In genomic region chr9:95010431-95010838, GRCh38 we compare ENCODE assay signal across 16 cellular contexts.
A peak's percentile ranks its signal among the peaks of the same experiment; 100 is the strongest.
DNase-seq lines count a peak whose midpoint lies in the region; ATAC-seq and TF ChIP-seq lines count a peak whose summit lies in the region.
"Had no signal": no experiment of that assay in that cellular context is flagged by ENCODE, and none has a peak within 500 bp of the region (broad histone marks: within the 10 kb centered on the region; RNA-seq: fewer than 3 reads in every experiment).

No MANE protein-coding gene starts in this region.

- H3K4me3 ChIP-seq in mammary epithelial cell (replicated peaks in 1 of 3; ENCODE audit: insufficient read depth in 1 of 3, low read depth in 2 of 3, low read length in 3 of 3) (no peak overlapping the region), breast epithelium (no peak overlapping the region), coronary artery (peak overlapping the region; percentile 61), muscle layer of colon (ENCODE audit: low read depth in 1 of 2, low read length in 2 of 2) (peak overlapping the region in 1 of 2 donors; percentile 5), tibial nerve (peak overlapping the region in 1 of 4 donors; percentile 5), lower leg skin (ENCODE audit: low read depth, poor library complexity, severe bottlenecking) (no peak overlapping the region)

- H2AFZ ChIP-seq in mammary epithelial cell (ENCODE audit: low read depth, low read length), result peak overlapping the region; percentile 26

- DNase-seq in mammary epithelial cell (peak; percentile 71), breast epithelium (ENCODE audit: low spot score in 2 of 2) (no peak), coronary artery (ENCODE audit: low spot score) (no peak), tibial nerve (ENCODE audit: low spot score in 2 of 2) (no peak), lower leg skin (ENCODE audit: low spot score in 2 of 2) (no peak)
- DNase-seq in effector CD8-positive, alpha-beta T cell (lab: John Stamatoyannopoulos, UW), result no peak
- DNase-seq: activated CD4-positive, alpha-beta memory T cell treated with anti-CD3 and anti-CD28 coated beads for 36 hours; activated gamma-delta T cell; DND-41; NCI-H1417 treated with DMSO at 0.1 percent for 48 hours; occipital lobe; T-helper 17 cell; trophoblast cell had no signal

- TF ChIP-seq POLR2A in breast epithelium (IDR thresholded peaks at IDR 0.05) (no peak), tibial nerve (IDR thresholded peaks at IDR 0.05) (peak; percentile 40 to 54), lower leg skin (IDR thresholded peaks at IDR 0.05) (no peak)

- peaks cover 5% of the 10 kb centered on the region for H3K36me3 ChIP-seq in mammary epithelial cell (ENCODE audit: insufficient read depth, low read length)
- H3K36me3 ChIP-seq in breast epithelium, result no peaks in the 10 kb centered on the region
- H3K36me3 ChIP-seq in muscle layer of colon (ENCODE audit: insufficient read depth, low read length), result peaks cover 10% of the 10 kb centered on the region
- H3K36me3 ChIP-seq in tibial nerve, result peaks cover 0 to 9% (median 0%) of the 10 kb centered on the region in 3 donors

- no peak for ATAC-seq in GM19328 (IDR thresholded peaks at IDR 0.05; ENCODE audit: unreplicated experiment)
- ATAC-seq: left lobe of liver, T-helper 17 cell had no signal

- H3K9ac ChIP-seq in mammary epithelial cell (ENCODE audit: insufficient read depth, low read length) (no peak overlapping the region), muscle layer of colon (ENCODE audit: low read length) (no peak overlapping the region)

- no peaks in the 10 kb centered on the region for H3K27me3 ChIP-seq in mammary epithelial cell (ENCODE audit: insufficient read depth, low read length)
- no peaks in the 10 kb centered on the region for H3K27me3 ChIP-seq in breast epithelium
- H3K27me3 ChIP-seq in muscle layer of colon (ENCODE audit: control insufficient read depth in 1 of 2, insufficient read depth in 2 of 2, low read length in 2 of 2), result no peaks in the 10 kb centered on the region
- H3K27me3 ChIP-seq in tibial nerve, result no peaks in the 10 kb centered on the region

- no peaks in the 10 kb centered on the region for H4K20me1 ChIP-seq in mammary epithelial cell (ENCODE audit: insufficient read depth, low read length)

- dilution Hi-C loops in mammary epithelial cell (cut with HindIII; ENCODE audit: low sequenced_read_pairs), result loop anchor here (5.0 kb wide), 1 partner anchor 52 kb away; no protein-coding TSS in a partner anchor

- peak overlapping the region; percentile 18 for H3K4me2 ChIP-seq in mammary epithelial cell (ENCODE audit: insufficient read depth, low read depth, low read length)

- CTCF ChIA-PET in mammary epithelial cell (lab: Charles Lee; ENCODE audit: low non-redundant PET), result no interaction called here

- no TSS peak for BruUV-seq in mammary epithelial cell (replicated peaks; lab: Mats Ljungman, UMichigan)

- in situ Hi-C loops in mammary epithelial cell (cut with MboI; ENCODE audit: low sequenced_read_pairs in 2 of 2), result loop anchor here in 1 of 2 donors (5.0 kb wide), 1 partner anchor 228 kb away; no protein-coding TSS in a partner anchor

- 31% methylated on average over 5 of the region's 5 CpGs for whole genome bisulfite sequencing in mammary epithelial cell (ENCODE audit: low coverage, missing lambda C conversion rate)
- WGBS in tibial nerve, 2 donors, result 50 to 56% methylated on average over 5 of the region's 5 CpGs
- 54 to 63% methylated on average over 5 of the region's 5 CpGs for WGBS in lower leg skin, 2 donors

- H3K9me3 ChIP-seq in mammary epithelial cell (replicated peaks; ENCODE audit: insufficient read depth, low read length) (no peaks in the 10 kb centered on the region), breast epithelium (no peaks in the 10 kb centered on the region), muscle layer of colon (ENCODE audit: low read length) (no peaks in the 10 kb centered on the region), tibial nerve (no peaks in the 10 kb centered on the region)

- intact Hi-C loops in mammary epithelial cell (cut with micrococcal nuclease), result no loop called here
- intact Hi-C loops in breast epithelium (cut with DNase I; ENCODE audit: low total_unique reads), result no loop called here
- intact Hi-C loops in lower leg skin (cut with DNase I; ENCODE audit: low total_unique reads), result no loop called here

- TF ChIP-seq EP300 in tibial nerve (IDR thresholded peaks at IDR 0.05), result peak; percentile 48 to 81

- H3K27ac ChIP-seq in mammary epithelial cell (ENCODE audit: insufficient read depth, low read depth, low read length) (peak overlapping the region; percentile 43), breast epithelium (peak overlapping the region in 1 of 2 donors; percentile 22), coronary artery (peak overlapping the region; percentile 85 to 95), muscle layer of colon (ENCODE audit: low read depth, low read length) (peak overlapping the region; percentile 57), tibial nerve (peak overlapping the region; percentile 53 to 99 (median 76))

- H3K4me1 ChIP-seq in mammary epithelial cell (ENCODE audit: insufficient read depth, low read length) (peaks cover 37% of the 10 kb centered on the region), breast epithelium (no peaks in the 10 kb centered on the region), muscle layer of colon (ENCODE audit: insufficient read depth, low read length) (peaks cover 50% of the 10 kb centered on the region), tibial nerve (peaks cover 0 to 76% (median 20%) of the 10 kb centered on the region in 4 donors)

- TF ChIP-seq CTCF in mammary epithelial cell (conservative IDR thresholded peaks at IDR 0.05 in 1 of 2, IDR thresholded peaks at IDR 0.05 in 1 of 2; ENCODE audit: extremely low read depth in 1 of 2, insufficient read depth in 1 of 2, low read depth in 1 of 2, low read length in 2 of 2) (no peak), breast epithelium (IDR thresholded peaks at IDR 0.05) (no peak), coronary artery (IDR thresholded peaks at IDR 0.05) (no peak), tibial nerve (IDR thresholded peaks at IDR 0.05) (no peak), lower leg skin (IDR thresholded peaks at IDR 0.05) (no peak)

- peaks cover 80% of the 10 kb centered on the region for H3K79me2 ChIP-seq in mammary epithelial cell (ENCODE audit: insufficient read depth, low read length)

Comparison
In these comparisons a context has a peak if more than half of its experiments do, and no peak if none do; other contexts are left out.
1. POLR2A ChIP-seq: peak in tibial nerve (2 of 2); none in breast epithelium (single experiment) and lower leg skin (0 of 2).